26 cellular contexts compared by ENCODE assay signal in the genomic region with DNA sequence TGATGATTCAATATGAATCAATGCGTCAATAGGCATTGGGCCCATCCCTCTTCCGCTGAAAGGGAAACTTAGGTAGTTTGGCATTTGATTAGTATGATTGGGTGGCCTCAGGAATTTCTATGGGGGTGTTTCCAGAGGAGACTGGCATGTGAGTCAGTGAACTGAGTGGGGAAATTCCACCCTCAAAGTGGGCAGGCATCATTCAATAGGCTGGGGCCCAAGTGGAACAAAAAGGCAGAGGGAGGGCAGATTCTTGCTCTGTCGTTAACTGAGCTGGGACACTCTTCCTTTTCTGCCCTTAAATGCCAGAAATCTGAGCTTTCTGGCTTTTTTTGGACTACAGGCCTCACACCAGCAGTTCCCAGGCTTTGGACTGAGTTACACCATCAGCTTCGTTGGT.
DNase-seq lines count a peak whose midpoint lies in the region; ATAC-seq lines count a peak whose summit lies in the region.
"Had no signal": no experiment of that assay in that cellular context is flagged by ENCODE, and none has a peak within 500 bp of the region (broad histone marks: within the 10 kb centered on the region; RNA-seq: fewer than 3 reads in every experiment).

No MANE protein-coding gene starts in this region.

- peak overlapping the region; percentile 91 for H3K27ac ChIP-seq in ACC112 (ENCODE audit: low read depth, low read length)
- H3K27ac ChIP-seq: HL-60, KMS-11 had no signal

- ATAC-seq in HG03354 (IDR thresholded peaks at IDR 0.05; ENCODE audit: poor library complexity, severe bottlenecking, unreplicated experiment), result no peak
- no peak for ATAC-seq in HG02759 (IDR thresholded peaks at IDR 0.05; ENCODE audit: unreplicated experiment)
- ATAC-seq: CD8-positive, alpha-beta T cell; HCT116; PC-3 had no signal

- no peak overlapping the region for H3K4me3 Mint-ChIP-seq in activated T-cell treated with anti-CD3 and anti-CD28 coated beads, Interleukin-2, amount 50 U/mL, for 24 hours
- H3K4me3 Mint-ChIP-seq: CD8-positive, alpha-beta T cell had no signal

- no peaks in the 10 kb centered on the region for H3K9me3 Mint-ChIP-seq in activated T-cell treated with anti-CD3 and anti-CD28 coated beads, Interleukin-2, amount 50 U/mL, for 24 hours
- H3K9me3 Mint-ChIP-seq: CD8-positive, alpha-beta T cell had no signal

- H3K36me3 ChIP-seq in ACC112 (ENCODE audit: insufficient read depth, low read length), result 0 out of 2 replicates have a peak, but pooled peaks cover 3% of the 10 kb centered on the region
- no peaks in the 10 kb centered on the region for H3K36me3 ChIP-seq in MG63

- H3K27ac Mint-ChIP-seq in activated T-cell treated with anti-CD3 and anti-CD28 coated beads, Interleukin-2, amount 50 U/mL, for 24 hours, result no peak overlapping the region
- H3K27ac Mint-ChIP-seq: CD8-positive, alpha-beta T cell had no signal

- H3K27me3 ChIP-seq in ACC112 (ENCODE audit: insufficient read depth, low read length) (no peaks in the 10 kb centered on the region), MG63 (no peaks in the 10 kb centered on the region)

- H3K4me1 ChIP-seq in ACC112 (ENCODE audit: control insufficient read depth, insufficient read depth, low read length, unreplicated experiment), result peaks cover 33% of the 10 kb centered on the region

- peak overlapping the region; percentile 30 for H2AFZ ChIP-seq in ACC112 (ENCODE audit: low read length, unreplicated experiment)

- H3K27me3 Mint-ChIP-seq in activated T-cell treated with anti-CD3 and anti-CD28 coated beads, Interleukin-2, amount 50 U/mL, for 24 hours, result no peaks in the 10 kb centered on the region

- H3K79me2 ChIP-seq in ACC112 (ENCODE audit: control insufficient read depth, insufficient read depth, low read length, unreplicated experiment), result peaks cover 4% of the 10 kb centered on the region

- DNase-seq in MG63 (peak; percentile 18), astrocyte of the hippocampus (ENCODE audit: low read depth, low spot score) (peak; percentile 67), renal cortical epithelial cell (ENCODE audit: low read depth) (peak; percentile 13)
- DNase-seq in activated CD4-positive, alpha-beta T cell treated with anti-CD3 and anti-CD28 coated beads, Interleukin-2, amount 50 U/mL, for 4 hours, result no peak
- no peak for DNase-seq in activated T-cell treated with anti-CD3 and anti-CD28 coated beads, Interleukin-2, amount 50 U/mL, for 24 hours
- DNase-seq: 8988T; AML-193; C1 segment of cervical spinal cord; CD8-positive, alpha-beta T cell; DMS153; GOT3; IMR-90; NCI-H1105; NCI-H1694; NCI-H2081; NCI-H2171; NCI-H446; NCI-H526 treated with DMSO at 0.1 percent for 48 hours; PC-3; Right ventricle myocardium superior had no signal

- no peaks in the 10 kb centered on the region for H3K4me1 Mint-ChIP-seq in activated T-cell treated with anti-CD3 and anti-CD28 coated beads, Interleukin-2, amount 50 U/mL, for 24 hours (ENCODE audit: low read depth)

- H3K36me3 Mint-ChIP-seq in activated T-cell treated with anti-CD3 and anti-CD28 coated beads, Interleukin-2, amount 50 U/mL, for 24 hours (ENCODE audit: low read depth), result no peaks in the 10 kb centered on the region
- H3K36me3 Mint-ChIP-seq: CD8-positive, alpha-beta T cell had no signal

- H3K4me3 ChIP-seq in ACC112 (ENCODE audit: low read depth, low read length) (peak overlapping the region; percentile 66), MG63 (no peak overlapping the region)

- no peaks in the 10 kb centered on the region for H3K9me3 ChIP-seq in MG63

Comparison
In these comparisons a context has a peak if more than half of its experiments do, and no peak if none do; other contexts are left out.
1. DNase-seq: peak in MG63 (single experiment), astrocyte of the hippocampus (single experiment) and renal cortical epithelial cell (single experiment); none in activated CD4-positive, alpha-beta T cell treated with anti-CD3 and anti-CD28 coated beads, Interleukin-2, amount 50 U/mL, for 4 hours (0 of 2) and activated T-cell treated with anti-CD3 and anti-CD28 coated beads, Interleukin-2, amount 50 U/mL, for 24 hours (single experiment).